In genomic region chr10:22605168-22605567, GRCh38 we compare ENCODE assay signal across 7 cellular contexts.
DNase-seq lines count a peak whose midpoint lies in the region; ATAC-seq lines count a peak whose summit lies in the region.

No MANE protein-coding gene starts in this region.

- H3K9me3 ChIP-seq in effector memory CD4-positive, alpha-beta T cell (ENCODE audit: control insufficient read depth, low read length) = no peaks in the 10 kb centered on the region

- H3K27me3 ChIP-seq in effector memory CD4-positive, alpha-beta T cell (replicated peaks; ENCODE audit: control insufficient read depth, insufficient read depth, low read length, poor library complexity, severe bottlenecking) = no peaks in the 10 kb centered on the region

- H3K36me3 ChIP-seq in effector memory CD4-positive, alpha-beta T cell (ENCODE audit: control insufficient read depth, insufficient read depth, low read length) = peaks cover 12% of the 10 kb centered on the region

- peaks cover 65% of the 10 kb centered on the region for H3K4me1 ChIP-seq in effector memory CD4-positive, alpha-beta T cell (ENCODE audit: control insufficient read depth, insufficient read depth, low read length, poor library complexity, severe bottlenecking)

- H3K4me3 ChIP-seq in effector memory CD4-positive, alpha-beta T cell (ENCODE audit: insufficient read depth, low read depth, low read length, poor library complexity, severe bottlenecking) = no peak overlapping the region
- H3K4me3 ChIP-seq in skeletal muscle cell (ENCODE audit: low read depth, low read length) = no peak overlapping the region

- DNase-seq in M059J (ENCODE audit: low read depth) = peak; percentile 65
- DNase-seq in effector memory CD4-positive, alpha-beta T cell = no peak
- peak; percentile 56 for DNase-seq in skeletal muscle cell (ENCODE audit: low read depth)
- DNase-seq in NCI-H187 (lab: John Stamatoyannopoulos, UW) = no peak
- no peak for DNase-seq in DMS153 treated with DMSO at 0.1 percent for 48 hours (lab: John Stamatoyannopoulos, UW; ENCODE audit: unreplicated experiment)
- no peak for DNase-seq in SW480 (ENCODE audit: low spot score)

- ATAC-seq in GM18907 (IDR thresholded peaks at IDR 0.05; ENCODE audit: unreplicated experiment) = peak; percentile 23

- H3K27ac ChIP-seq in effector memory CD4-positive, alpha-beta T cell (ENCODE audit: insufficient read depth, low read length, poor library complexity, severe bottlenecking) = peak overlapping the region; percentile 59

Comparison
In these comparisons a context has a peak if more than half of its experiments do, and no peak if none do; other contexts are left out.
1. DNase-seq: peak in M059J (single experiment) and skeletal muscle cell (single experiment); none in effector memory CD4-positive, alpha-beta T cell (0 of 3), NCI-H187 (0 of 2), DMS153 treated with DMSO at 0.1 percent for 48 hours (single experiment) and SW480 (single experiment).